Comparison of ENCODE assay signal across 1 cellular context in the genomic region with DNA sequence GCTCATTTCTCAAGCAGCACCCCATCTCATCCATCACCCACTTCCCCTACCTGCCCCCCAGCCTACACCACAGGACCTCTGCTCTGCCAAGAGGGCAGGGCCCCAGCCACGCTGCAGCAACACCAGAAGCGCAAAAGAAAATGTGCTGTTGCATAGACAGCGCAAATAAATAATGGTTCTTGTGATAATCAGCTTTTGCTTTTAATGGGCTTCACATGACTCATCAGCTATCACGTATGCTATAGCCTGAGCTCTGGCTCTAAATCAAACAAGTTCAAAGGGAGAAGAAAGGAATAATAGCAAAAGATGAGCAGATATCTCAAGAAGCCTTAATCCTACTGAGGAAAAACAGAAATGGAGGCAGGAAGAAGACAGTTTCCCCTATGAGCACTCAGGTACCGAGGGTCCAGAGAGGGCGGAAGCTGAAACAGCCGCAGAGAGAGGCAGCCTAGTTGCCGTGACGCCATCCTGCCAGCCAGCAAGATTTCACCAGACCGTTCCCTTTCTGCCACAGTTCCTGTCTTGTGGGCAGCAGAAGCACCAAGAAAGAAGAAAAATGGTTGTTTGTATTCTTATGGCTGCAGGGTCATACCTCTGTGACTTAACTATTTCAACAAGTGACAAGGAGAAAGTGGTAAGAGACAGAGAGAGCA.
TF ChIP-seq lines count a peak whose summit lies in the region.

No MANE protein-coding gene starts in this region.

TF ChIP-seq in K562, 482 proteins besides CTCF, POLR2A, EP300 and RAD21 (continued from another document and continues in another):
- TF ChIP-seq, protein P1, sequence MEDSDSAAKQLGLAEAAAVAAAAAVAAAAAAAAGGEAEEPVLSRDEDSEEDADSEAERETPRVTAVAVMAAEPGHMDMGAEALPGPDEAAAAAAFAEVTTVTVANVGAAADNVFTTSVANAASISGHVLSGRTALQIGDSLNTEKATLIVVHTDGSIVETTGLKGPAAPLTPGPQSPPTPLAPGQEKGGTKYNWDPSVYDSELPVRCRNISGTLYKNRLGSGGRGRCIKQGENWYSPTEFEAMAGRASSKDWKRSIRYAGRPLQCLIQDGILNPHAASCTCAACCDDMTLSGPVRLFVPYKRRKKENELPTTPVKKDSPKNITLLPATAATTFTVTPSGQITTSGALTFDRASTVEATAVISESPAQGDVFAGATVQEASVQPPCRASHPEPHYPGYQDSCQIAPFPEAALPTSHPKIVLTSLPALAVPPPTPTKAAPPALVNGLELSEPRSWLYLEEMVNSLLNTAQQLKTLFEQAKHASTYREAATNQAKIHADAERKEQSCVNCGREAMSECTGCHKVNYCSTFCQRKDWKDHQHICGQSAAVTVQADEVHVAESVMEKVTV (CRISPR knock-in tag; IDR thresholded peaks at IDR 0.05): no peak
- TF ChIP-seq, protein P2, sequence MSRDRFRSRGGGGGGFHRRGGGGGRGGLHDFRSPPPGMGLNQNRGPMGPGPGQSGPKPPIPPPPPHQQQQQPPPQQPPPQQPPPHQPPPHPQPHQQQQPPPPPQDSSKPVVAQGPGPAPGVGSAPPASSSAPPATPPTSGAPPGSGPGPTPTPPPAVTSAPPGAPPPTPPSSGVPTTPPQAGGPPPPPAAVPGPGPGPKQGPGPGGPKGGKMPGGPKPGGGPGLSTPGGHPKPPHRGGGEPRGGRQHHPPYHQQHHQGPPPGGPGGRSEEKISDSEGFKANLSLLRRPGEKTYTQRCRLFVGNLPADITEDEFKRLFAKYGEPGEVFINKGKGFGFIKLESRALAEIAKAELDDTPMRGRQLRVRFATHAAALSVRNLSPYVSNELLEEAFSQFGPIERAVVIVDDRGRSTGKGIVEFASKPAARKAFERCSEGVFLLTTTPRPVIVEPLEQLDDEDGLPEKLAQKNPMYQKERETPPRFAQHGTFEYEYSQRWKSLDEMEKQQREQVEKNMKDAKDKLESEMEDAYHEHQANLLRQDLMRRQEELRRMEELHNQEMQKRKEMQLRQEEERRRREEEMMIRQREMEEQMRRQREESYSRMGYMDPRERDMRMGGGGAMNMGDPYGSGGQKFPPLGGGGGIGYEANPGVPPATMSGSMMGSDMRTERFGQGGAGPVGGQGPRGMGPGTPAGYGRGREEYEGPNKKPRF (IDR thresholded peaks at IDR 0.05; ENCODE audit: low read depth, low read length): no peak
- no peak for TF ChIP-seq ZNF3 (CRISPR knock-in tag; IDR thresholded peaks at IDR 0.05)
- TF ChIP-seq, protein P3, sequence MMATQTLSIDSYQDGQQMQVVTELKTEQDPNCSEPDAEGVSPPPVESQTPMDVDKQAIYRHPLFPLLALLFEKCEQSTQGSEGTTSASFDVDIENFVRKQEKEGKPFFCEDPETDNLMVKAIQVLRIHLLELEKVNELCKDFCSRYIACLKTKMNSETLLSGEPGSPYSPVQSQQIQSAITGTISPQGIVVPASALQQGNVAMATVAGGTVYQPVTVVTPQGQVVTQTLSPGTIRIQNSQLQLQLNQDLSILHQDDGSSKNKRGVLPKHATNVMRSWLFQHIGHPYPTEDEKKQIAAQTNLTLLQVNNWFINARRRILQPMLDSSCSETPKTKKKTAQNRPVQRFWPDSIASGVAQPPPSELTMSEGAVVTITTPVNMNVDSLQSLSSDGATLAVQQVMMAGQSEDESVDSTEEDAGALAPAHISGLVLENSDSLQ (IDR thresholded peaks at IDR 0.05): no peak
- TF ChIP-seq, protein P4, sequence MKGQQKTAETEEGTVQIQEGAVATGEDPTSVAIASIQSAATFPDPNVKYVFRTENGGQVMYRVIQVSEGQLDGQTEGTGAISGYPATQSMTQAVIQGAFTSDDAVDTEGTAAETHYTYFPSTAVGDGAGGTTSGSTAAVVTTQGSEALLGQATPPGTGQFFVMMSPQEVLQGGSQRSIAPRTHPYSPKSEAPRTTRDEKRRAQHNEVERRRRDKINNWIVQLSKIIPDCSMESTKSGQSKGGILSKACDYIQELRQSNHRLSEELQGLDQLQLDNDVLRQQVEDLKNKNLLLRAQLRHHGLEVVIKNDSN (CRISPR knock-in tag; IDR thresholded peaks at IDR 0.05): no peak
- TF ChIP-seq ATF1 (CRISPR knock-in tag; IDR thresholded peaks at IDR 0.05): no peak
- no peak for TF ChIP-seq ATF1 (tag; IDR thresholded peaks at IDR 0.05)
- peak; percentile 39 for TF ChIP-seq HNRNPLL (IDR thresholded peaks at IDR 0.05; ENCODE audit: low read depth, low read length, poor library complexity, severe bottlenecking)
- TF ChIP-seq SMARCC2 (IDR thresholded peaks at IDR 0.05; ENCODE audit: low read depth): 0 out of 2 replicates have a peak, but pooled peaks have one; percentile 27
- TF ChIP-seq, protein P5, sequence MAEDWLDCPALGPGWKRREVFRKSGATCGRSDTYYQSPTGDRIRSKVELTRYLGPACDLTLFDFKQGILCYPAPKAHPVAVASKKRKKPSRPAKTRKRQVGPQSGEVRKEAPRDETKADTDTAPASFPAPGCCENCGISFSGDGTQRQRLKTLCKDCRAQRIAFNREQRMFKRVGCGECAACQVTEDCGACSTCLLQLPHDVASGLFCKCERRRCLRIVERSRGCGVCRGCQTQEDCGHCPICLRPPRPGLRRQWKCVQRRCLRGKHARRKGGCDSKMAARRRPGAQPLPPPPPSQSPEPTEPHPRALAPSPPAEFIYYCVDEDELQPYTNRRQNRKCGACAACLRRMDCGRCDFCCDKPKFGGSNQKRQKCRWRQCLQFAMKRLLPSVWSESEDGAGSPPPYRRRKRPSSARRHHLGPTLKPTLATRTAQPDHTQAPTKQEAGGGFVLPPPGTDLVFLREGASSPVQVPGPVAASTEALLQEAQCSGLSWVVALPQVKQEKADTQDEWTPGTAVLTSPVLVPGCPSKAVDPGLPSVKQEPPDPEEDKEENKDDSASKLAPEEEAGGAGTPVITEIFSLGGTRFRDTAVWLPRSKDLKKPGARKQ (CRISPR knock-in tag; IDR thresholded peaks at IDR 0.05): no peak
- no peak for TF ChIP-seq SRSF9 (IDR thresholded peaks at IDR 0.05; ENCODE audit: borderline replicate concordance, low read depth, low read length)
- TF ChIP-seq, protein P6, sequence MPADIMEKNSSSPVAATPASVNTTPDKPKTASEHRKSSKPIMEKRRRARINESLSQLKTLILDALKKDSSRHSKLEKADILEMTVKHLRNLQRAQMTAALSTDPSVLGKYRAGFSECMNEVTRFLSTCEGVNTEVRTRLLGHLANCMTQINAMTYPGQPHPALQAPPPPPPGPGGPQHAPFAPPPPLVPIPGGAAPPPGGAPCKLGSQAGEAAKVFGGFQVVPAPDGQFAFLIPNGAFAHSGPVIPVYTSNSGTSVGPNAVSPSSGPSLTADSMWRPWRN (IDR thresholded peaks at IDR 0.05; ENCODE audit: low read depth): no peak
- TF ChIP-seq, protein P7, sequence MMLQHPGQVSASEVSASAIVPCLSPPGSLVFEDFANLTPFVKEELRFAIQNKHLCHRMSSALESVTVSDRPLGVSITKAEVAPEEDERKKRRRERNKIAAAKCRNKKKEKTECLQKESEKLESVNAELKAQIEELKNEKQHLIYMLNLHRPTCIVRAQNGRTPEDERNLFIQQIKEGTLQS (IDR thresholded peaks at IDR 0.05): peak; percentile 79
- TF ChIP-seq, protein P7 (CRISPR knock-in tag; conservative IDR thresholded peaks at IDR 0.05): no peak
- no peak for TF ChIP-seq KLF6 (CRISPR knock-in tag; IDR thresholded peaks at IDR 0.05; ENCODE audit: borderline replicate concordance)
- no peak for TF ChIP-seq HNRNPK (IDR thresholded peaks at IDR 0.05; ENCODE audit: low read depth, low read length, poor library complexity, severe bottlenecking)
- TF ChIP-seq, protein P8, sequence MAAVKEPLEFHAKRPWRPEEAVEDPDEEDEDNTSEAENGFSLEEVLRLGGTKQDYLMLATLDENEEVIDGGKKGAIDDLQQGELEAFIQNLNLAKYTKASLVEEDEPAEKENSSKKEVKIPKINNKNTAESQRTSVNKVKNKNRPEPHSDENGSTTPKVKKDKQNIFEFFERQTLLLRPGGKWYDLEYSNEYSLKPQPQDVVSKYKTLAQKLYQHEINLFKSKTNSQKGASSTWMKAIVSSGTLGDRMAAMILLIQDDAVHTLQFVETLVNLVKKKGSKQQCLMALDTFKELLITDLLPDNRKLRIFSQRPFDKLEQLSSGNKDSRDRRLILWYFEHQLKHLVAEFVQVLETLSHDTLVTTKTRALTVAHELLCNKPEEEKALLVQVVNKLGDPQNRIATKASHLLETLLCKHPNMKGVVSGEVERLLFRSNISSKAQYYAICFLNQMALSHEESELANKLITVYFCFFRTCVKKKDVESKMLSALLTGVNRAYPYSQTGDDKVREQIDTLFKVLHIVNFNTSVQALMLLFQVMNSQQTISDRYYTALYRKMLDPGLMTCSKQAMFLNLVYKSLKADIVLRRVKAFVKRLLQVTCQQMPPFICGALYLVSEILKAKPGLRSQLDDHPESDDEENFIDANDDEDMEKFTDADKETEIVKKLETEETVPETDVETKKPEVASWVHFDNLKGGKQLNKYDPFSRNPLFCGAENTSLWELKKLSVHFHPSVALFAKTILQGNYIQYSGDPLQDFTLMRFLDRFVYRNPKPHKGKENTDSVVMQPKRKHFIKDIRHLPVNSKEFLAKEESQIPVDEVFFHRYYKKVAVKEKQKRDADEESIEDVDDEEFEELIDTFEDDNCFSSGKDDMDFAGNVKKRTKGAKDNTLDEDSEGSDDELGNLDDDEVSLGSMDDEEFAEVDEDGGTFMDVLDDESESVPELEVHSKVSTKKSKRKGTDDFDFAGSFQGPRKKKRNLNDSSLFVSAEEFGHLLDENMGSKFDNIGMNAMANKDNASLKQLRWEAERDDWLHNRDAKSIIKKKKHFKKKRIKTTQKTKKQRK (IDR thresholded peaks at IDR 0.05; ENCODE audit: borderline replicate concordance, low read depth, low read length): no peak
- TF ChIP-seq NR2C1 (IDR thresholded peaks at IDR 0.05): no peak
- TF ChIP-seq NR2C1 (tag; IDR thresholded peaks at IDR 0.05): no peak
- no peak for TF ChIP-seq POLR2H (tag; IDR thresholded peaks at IDR 0.05; ENCODE audit: low read depth)
- no peak for TF ChIP-seq NONO (IDR thresholded peaks at IDR 0.05; ENCODE audit: low read depth in 2 of 2, low read length in 1 of 2)
- no peak for TF ChIP-seq SIX5 (IDR thresholded peaks at IDR 0.05; ENCODE audit: borderline replicate concordance in 1 of 2, insufficient read depth in 1 of 2, low read depth in 1 of 2, low read length in 2 of 2)
- no peak for TF ChIP-seq RNF2 (IDR thresholded peaks at IDR 0.05)
- no peak for TF ChIP-seq BHLHE40 (IDR thresholded peaks at IDR 0.05; ENCODE audit: low read length)
- TF ChIP-seq, protein P9, sequence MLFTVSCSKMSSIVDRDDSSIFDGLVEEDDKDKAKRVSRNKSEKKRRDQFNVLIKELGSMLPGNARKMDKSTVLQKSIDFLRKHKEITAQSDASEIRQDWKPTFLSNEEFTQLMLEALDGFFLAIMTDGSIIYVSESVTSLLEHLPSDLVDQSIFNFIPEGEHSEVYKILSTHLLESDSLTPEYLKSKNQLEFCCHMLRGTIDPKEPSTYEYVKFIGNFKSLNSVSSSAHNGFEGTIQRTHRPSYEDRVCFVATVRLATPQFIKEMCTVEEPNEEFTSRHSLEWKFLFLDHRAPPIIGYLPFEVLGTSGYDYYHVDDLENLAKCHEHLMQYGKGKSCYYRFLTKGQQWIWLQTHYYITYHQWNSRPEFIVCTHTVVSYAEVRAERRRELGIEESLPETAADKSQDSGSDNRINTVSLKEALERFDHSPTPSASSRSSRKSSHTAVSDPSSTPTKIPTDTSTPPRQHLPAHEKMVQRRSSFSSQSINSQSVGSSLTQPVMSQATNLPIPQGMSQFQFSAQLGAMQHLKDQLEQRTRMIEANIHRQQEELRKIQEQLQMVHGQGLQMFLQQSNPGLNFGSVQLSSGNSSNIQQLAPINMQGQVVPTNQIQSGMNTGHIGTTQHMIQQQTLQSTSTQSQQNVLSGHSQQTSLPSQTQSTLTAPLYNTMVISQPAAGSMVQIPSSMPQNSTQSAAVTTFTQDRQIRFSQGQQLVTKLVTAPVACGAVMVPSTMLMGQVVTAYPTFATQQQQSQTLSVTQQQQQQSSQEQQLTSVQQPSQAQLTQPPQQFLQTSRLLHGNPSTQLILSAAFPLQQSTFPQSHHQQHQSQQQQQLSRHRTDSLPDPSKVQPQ (CRISPR knock-in tag; IDR thresholded peaks at IDR 0.05; ENCODE audit: borderline replicate concordance): no peak
- no peak for TF ChIP-seq PHF8 (IDR thresholded peaks at IDR 0.05; ENCODE audit: borderline replicate concordance, low read length)
- TF ChIP-seq FOXM1 (IDR thresholded peaks at IDR 0.05; ENCODE audit: low read depth): no peak
- no peak for TF ChIP-seq FOXM1 (CRISPR knock-in tag; IDR thresholded peaks at IDR 0.05; ENCODE audit: low read depth)
- TF ChIP-seq FOSL1 (tag; conservative IDR thresholded peaks at IDR 0.05): peak; percentile 62; the same call in 1 of the 2 replicates
- TF ChIP-seq ZNF347 (CRISPR knock-in tag; IDR thresholded peaks at IDR 0.05; ENCODE audit: low read depth): no peak
- TF ChIP-seq ZNF174 (CRISPR knock-in tag; IDR thresholded peaks at IDR 0.05): no peak
- TF ChIP-seq, protein P10, sequence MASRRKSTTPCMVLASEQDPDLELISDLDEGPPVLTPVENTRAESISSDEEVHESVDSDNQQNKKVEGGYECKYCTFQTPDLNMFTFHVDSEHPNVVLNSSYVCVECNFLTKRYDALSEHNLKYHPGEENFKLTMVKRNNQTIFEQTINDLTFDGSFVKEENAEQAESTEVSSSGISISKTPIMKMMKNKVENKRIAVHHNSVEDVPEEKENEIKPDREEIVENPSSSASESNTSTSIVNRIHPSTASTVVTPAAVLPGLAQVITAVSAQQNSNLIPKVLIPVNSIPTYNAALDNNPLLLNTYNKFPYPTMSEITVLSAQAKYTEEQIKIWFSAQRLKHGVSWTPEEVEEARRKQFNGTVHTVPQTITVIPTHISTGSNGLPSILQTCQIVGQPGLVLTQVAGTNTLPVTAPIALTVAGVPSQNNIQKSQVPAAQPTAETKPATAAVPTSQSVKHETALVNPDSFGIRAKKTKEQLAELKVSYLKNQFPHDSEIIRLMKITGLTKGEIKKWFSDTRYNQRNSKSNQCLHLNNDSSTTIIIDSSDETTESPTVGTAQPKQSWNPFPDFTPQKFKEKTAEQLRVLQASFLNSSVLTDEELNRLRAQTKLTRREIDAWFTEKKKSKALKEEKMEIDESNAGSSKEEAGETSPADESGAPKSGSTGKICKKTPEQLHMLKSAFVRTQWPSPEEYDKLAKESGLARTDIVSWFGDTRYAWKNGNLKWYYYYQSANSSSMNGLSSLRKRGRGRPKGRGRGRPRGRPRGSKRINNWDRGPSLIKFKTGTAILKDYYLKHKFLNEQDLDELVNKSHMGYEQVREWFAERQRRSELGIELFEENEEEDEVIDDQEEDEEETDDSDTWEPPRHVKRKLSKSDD (conservative IDR thresholded peaks at IDR 0.05; ENCODE audit: low read length): no peak
- TF ChIP-seq SUPT5H (IDR thresholded peaks at IDR 0.05): no peak
- no peak for TF ChIP-seq PURB (CRISPR knock-in tag; IDR thresholded peaks at IDR 0.05; ENCODE audit: low read depth)
